ENCODE assay signal across 1 cellular context in the genomic region with DNA sequence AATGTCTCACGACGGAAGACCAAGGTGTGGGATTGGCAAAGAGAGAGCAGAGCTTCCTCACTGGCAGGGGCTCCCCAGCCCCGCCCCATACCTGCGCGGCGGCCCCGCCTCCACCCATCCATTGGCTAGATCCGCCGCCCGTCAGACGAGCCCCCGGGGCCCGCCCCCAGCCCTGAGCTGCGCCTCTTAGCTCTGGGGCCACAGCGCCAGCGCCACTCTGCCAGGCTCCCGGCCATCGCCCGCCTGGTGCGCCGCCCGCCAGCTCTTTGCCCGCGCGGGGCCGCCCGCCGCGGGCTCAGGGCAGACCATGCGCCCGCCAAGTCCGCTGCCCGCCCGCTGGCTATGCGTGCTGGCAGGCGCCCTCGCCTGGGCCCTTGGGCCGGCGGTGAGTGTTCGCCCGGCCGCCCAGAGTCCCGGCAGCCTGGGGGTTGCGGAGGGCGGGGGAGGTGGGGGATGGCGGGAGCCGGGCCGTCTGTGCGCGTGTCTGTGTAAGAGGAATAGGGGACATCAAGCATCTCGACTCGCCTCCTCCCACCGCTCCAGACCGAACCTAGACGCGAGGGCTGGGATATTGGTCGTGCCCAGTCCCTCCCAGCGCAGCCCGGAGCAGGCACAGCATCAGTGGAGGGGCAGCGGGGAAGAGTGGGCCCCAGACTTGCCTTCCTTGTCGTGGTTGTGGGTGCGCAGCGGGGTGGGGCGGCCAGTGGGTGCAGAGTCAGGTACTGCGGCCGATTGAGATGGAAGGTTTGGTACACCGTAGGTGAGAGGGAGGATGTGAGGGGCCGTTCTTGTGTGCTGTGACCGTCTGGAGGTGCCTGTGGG.
TF ChIP-seq lines count a peak whose summit lies in the region.

A gene with protein sequence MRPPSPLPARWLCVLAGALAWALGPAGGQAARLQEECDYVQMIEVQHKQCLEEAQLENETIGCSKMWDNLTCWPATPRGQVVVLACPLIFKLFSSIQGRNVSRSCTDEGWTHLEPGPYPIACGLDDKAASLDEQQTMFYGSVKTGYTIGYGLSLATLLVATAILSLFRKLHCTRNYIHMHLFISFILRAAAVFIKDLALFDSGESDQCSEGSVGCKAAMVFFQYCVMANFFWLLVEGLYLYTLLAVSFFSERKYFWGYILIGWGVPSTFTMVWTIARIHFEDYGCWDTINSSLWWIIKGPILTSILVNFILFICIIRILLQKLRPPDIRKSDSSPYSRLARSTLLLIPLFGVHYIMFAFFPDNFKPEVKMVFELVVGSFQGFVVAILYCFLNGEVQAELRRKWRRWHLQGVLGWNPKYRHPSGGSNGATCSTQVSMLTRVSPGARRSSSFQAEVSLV (plus strand): TSS at position 215 of the 822 bp plus-strand sequence. CDS start 93 bp downstream, at position 308.

TF ChIP-seq in GM12878, 131 proteins besides CTCF, POLR2A, EP300 and RAD21 (continued from another document):
- TF ChIP-seq, protein P1, sequence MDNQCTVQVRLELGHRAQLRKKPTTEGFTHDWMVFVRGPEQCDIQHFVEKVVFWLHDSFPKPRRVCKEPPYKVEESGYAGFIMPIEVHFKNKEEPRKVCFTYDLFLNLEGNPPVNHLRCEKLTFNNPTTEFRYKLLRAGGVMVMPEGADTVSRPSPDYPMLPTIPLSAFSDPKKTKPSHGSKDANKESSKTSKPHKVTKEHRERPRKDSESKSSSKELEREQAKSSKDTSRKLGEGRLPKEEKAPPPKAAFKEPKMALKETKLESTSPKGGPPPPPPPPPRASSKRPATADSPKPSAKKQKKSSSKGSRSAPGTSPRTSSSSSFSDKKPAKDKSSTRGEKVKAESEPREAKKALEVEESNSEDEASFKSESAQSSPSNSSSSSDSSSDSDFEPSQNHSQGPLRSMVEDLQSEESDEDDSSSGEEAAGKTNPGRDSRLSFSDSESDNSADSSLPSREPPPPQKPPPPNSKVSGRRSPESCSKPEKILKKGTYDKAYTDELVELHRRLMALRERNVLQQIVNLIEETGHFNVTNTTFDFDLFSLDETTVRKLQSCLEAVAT (IDR thresholded peaks at IDR 0.05) = no peak
- TF ChIP-seq, protein P2, sequence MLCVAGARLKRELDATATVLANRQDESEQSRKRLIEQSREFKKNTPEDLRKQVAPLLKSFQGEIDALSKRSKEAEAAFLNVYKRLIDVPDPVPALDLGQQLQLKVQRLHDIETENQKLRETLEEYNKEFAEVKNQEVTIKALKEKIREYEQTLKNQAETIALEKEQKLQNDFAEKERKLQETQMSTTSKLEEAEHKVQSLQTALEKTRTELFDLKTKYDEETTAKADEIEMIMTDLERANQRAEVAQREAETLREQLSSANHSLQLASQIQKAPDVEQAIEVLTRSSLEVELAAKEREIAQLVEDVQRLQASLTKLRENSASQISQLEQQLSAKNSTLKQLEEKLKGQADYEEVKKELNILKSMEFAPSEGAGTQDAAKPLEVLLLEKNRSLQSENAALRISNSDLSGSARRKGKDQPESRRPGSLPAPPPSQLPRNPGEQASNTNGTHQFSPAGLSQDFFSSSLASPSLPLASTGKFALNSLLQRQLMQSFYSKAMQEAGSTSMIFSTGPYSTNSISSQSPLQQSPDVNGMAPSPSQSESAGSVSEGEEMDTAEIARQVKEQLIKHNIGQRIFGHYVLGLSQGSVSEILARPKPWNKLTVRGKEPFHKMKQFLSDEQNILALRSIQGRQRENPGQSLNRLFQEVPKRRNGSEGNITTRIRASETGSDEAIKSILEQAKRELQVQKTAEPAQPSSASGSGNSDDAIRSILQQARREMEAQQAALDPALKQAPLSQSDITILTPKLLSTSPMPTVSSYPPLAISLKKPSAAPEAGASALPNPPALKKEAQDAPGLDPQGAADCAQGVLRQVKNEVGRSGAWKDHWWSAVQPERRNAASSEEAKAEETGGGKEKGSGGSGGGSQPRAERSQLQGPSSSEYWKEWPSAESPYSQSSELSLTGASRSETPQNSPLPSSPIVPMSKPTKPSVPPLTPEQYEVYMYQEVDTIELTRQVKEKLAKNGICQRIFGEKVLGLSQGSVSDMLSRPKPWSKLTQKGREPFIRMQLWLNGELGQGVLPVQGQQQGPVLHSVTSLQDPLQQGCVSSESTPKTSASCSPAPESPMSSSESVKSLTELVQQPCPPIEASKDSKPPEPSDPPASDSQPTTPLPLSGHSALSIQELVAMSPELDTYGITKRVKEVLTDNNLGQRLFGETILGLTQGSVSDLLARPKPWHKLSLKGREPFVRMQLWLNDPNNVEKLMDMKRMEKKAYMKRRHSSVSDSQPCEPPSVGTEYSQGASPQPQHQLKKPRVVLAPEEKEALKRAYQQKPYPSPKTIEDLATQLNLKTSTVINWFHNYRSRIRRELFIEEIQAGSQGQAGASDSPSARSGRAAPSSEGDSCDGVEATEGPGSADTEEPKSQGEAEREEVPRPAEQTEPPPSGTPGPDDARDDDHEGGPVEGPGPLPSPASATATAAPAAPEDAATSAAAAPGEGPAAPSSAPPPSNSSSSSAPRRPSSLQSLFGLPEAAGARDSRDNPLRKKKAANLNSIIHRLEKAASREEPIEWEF (IDR thresholded peaks at IDR 0.05; ENCODE audit: insufficient replicate concordance, low read depth, low read length) = no peak
- TF ChIP-seq RCOR1 (conservative IDR thresholded peaks at IDR 0.05; ENCODE audit: low read depth, low read length) = no peak
- TF ChIP-seq SMARCA5 (IDR thresholded peaks at IDR 0.05) = no peak
- TF ChIP-seq DPF2 (IDR thresholded peaks at IDR 0.05) = peak; percentile 48
- peak; percentile 84 for TF ChIP-seq SP1 (IDR thresholded peaks at IDR 0.05; ENCODE audit: low read depth, low read length)
- TF ChIP-seq NFYA (IDR thresholded peaks at IDR 0.05; ENCODE audit: borderline replicate concordance, low read depth, low read length) = 0 out of 2 replicates have a peak, but pooled peaks have one; percentile 40
- TF ChIP-seq, protein P3, sequence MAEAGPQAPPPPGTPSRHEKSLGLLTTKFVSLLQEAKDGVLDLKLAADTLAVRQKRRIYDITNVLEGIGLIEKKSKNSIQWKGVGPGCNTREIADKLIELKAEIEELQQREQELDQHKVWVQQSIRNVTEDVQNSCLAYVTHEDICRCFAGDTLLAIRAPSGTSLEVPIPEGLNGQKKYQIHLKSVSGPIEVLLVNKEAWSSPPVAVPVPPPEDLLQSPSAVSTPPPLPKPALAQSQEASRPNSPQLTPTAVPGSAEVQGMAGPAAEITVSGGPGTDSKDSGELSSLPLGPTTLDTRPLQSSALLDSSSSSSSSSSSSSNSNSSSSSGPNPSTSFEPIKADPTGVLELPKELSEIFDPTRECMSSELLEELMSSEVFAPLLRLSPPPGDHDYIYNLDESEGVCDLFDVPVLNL (IDR thresholded peaks at IDR 0.05; ENCODE audit: low read depth, low read length) = no peak
- TF ChIP-seq NFIC (IDR thresholded peaks at IDR 0.05; ENCODE audit: low read depth, low read length) = no peak
- TF ChIP-seq IKZF2 (IDR thresholded peaks at IDR 0.05) = no peak
- no peak for TF ChIP-seq BMI1 (IDR thresholded peaks at IDR 0.05; ENCODE audit: borderline replicate concordance)
- TF ChIP-seq, protein P4, sequence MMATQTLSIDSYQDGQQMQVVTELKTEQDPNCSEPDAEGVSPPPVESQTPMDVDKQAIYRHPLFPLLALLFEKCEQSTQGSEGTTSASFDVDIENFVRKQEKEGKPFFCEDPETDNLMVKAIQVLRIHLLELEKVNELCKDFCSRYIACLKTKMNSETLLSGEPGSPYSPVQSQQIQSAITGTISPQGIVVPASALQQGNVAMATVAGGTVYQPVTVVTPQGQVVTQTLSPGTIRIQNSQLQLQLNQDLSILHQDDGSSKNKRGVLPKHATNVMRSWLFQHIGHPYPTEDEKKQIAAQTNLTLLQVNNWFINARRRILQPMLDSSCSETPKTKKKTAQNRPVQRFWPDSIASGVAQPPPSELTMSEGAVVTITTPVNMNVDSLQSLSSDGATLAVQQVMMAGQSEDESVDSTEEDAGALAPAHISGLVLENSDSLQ (IDR thresholded peaks at IDR 0.05) = peak; percentile 97
- no peak for TF ChIP-seq ZNF207 (IDR thresholded peaks at IDR 0.05; ENCODE audit: borderline replicate concordance)
- TF ChIP-seq ZNF274 (IDR thresholded peaks at IDR 0.05; ENCODE audit: insufficient read depth, insufficient read length) = no peak
- no peak for TF ChIP-seq ZZZ3 (IDR thresholded peaks at IDR 0.05; ENCODE audit: control insufficient read depth, insufficient read length, low read depth)
- TF ChIP-seq, protein P5, sequence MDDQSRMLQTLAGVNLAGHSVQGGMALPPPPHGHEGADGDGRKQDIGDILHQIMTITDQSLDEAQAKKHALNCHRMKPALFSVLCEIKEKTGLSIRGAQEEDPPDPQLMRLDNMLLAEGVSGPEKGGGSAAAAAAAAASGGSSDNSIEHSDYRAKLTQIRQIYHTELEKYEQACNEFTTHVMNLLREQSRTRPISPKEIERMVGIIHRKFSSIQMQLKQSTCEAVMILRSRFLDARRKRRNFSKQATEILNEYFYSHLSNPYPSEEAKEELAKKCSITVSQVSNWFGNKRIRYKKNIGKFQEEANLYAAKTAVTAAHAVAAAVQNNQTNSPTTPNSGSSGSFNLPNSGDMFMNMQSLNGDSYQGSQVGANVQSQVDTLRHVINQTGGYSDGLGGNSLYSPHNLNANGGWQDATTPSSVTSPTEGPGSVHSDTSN (IDR thresholded peaks at IDR 0.05; ENCODE audit: insufficient replicate concordance, low read depth, low read length) = peak; percentile 96
